ENCODE assay signal across 15 cellular contexts in genomic region chr10:107767185-107767584, GRCh38.
"Had no signal": no experiment of that assay in that cellular context is flagged by ENCODE, and none has a peak within 500 bp of the region (broad histone marks: within the 10 kb centered on the region; RNA-seq: fewer than 3 reads in every experiment).

No MANE protein-coding gene starts in this region.

- DNase-seq: activated CD4-positive, alpha-beta T cell treated with anti-CD3 and anti-CD28 coated beads, Interleukin-2, amount 10 ng/mL, durations not matched to agents 24 days and 14 days; activated CD4-positive, CD25-positive, alpha-beta regulatory T cell; activated CD8-positive, alpha-beta memory T cell treated with anti-CD3 and anti-CD28 coated beads, Interleukin-2, amount 50 U/mL, for 4 hours; activated CD8-positive, alpha-beta T cell treated with anti-CD3 and anti-CD28 coated beads, Interleukin-2, amount 10 ng/mL, durations not matched to agents 7 days and 5 days; activated gamma-delta T cell treated with Interleukin-2 at 50 U/mL for 16 hours; activated naive CD8-positive, alpha-beta T cell treated with anti-CD3 and anti-CD28 coated beads for 36 hours; amygdala; cerebellar nuclear complex; effector memory CD4-positive, alpha-beta T cell; foreskin melanocyte; head of caudate nucleus; psoas muscle; sigmoid colon; stimulated activated CD4-positive, alpha-beta T cell treated with anti-CD3 and anti-CD28 coated beads, Interleukin-1b, Interleukin-23, amount 100 ng/mL, for 48 hours had no signal

- ATAC-seq: activated CD8-positive, alpha-beta T cell treated with anti-CD3 and anti-CD28 coated beads, Interleukin-2, amount 10 ng/mL, durations not matched to agents 7 days and 5 days; psoas muscle had no signal

- H3K9me3 ChIP-seq: psoas muscle, sigmoid colon, thoracic aorta had no signal

- H3K4me1 ChIP-seq: psoas muscle, sigmoid colon had no signal

- H3K36me3 ChIP-seq: sigmoid colon, thoracic aorta had no signal

- H3K27me3 ChIP-seq: sigmoid colon had no signal

- H3K27ac ChIP-seq: psoas muscle, sigmoid colon, thoracic aorta had no signal

- H3K4me3 ChIP-seq: psoas muscle, sigmoid colon, thoracic aorta had no signal
